ENCODE assay signal across 15 cellular contexts in the genomic region with DNA sequence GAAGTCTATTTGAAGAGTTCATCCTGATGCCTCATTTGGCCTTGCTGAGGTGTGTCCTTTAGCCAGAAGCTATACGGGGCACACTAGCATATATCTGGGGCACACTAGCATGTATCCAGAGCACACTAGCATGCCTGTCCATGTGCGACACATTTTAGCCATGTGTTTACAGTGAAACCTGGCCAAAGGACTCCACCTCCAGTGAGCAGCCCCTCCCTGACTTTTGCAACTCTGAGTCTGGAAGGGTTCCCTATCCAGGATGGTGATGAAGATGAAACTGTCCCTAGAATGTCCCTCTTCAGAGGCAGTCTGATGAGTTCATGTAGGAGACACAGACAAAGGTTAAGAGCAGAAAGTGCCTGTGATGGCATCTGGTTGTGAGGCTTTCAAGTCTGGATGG.
DNase-seq lines count a peak whose midpoint lies in the region; TF ChIP-seq lines count a peak whose summit lies in the region.
"Had no signal": no experiment of that assay in that cellular context is flagged by ENCODE, and none has a peak within 500 bp of the region (broad histone marks: within the 10 kb centered on the region; RNA-seq: fewer than 3 reads in every experiment).

No MANE protein-coding gene starts in this region.

- no peak for DNase-seq in hepatocyte (ENCODE audit: low spot score)
- DNase-seq in osteocyte (ENCODE audit: extremely low spot score, unreplicated experiment): peak; percentile 54
- no peak for DNase-seq in type B pancreatic cell (ENCODE audit: extremely low spot score, unreplicated experiment)
- DNase-seq in SKM-1 (lab: John Stamatoyannopoulos, UW; ENCODE audit: unreplicated experiment): no peak
- no peak for DNase-seq in GM03348 (ENCODE audit: low spot score)
- no peak for DNase-seq in H7
- DNase-seq: ACHN; Calu3; CD4-positive, CD25-positive, alpha-beta regulatory T cell; DMS 273 treated with DMSO at 0.1 percent for 48 hours; DMS79; HCEC 1CT; HFFc6 had no signal

- H4K20me1 ChIP-seq in hepatocyte (ENCODE audit: insufficient read depth, poor library complexity, severe bottlenecking): no peaks in the 10 kb centered on the region
- H4K20me1 ChIP-seq: BLaER1 treated with 17β-estradiol and CSF1 and Interleukin-3, amounts not matched to agents 10 nM and 100 nM had no signal

- intact Hi-C loops in dendritic cell treated with granulocyte-macrophage colony-stimulating factor and Interleukin-4, amounts not matched to agents 40 ng/mL and 50 ng/mL, for 4 days (cut with micrococcal nuclease): no loop called here

- peak overlapping the region; percentile 20 for H3K27ac Mint-ChIP-seq in dendritic cell treated with granulocyte-macrophage colony-stimulating factor and Interleukin-4, amounts not matched to agents 40 ng/mL and 50 ng/mL, for 4 days
- H3K27ac Mint-ChIP-seq in osteocyte (ENCODE audit: unreplicated experiment): no peak overlapping the region
- peak overlapping the region; percentile 41 for H3K27ac Mint-ChIP-seq in type B pancreatic cell
- H3K27ac Mint-ChIP-seq: CD4-positive, CD25-positive, alpha-beta regulatory T cell; HFFc6 had no signal

- H3K27ac ChIP-seq in hepatocyte: peak overlapping the region; percentile 88

- no peaks in the 10 kb centered on the region for H3K36me3 Mint-ChIP-seq in dendritic cell treated with granulocyte-macrophage colony-stimulating factor and Interleukin-4, amounts not matched to agents 40 ng/mL and 50 ng/mL, for 4 days (ENCODE audit: low read depth)
- H3K36me3 Mint-ChIP-seq in osteocyte (ENCODE audit: unreplicated experiment) (no peaks in the 10 kb centered on the region), type B pancreatic cell (peaks cover 6% of the 10 kb centered on the region)
- H3K36me3 Mint-ChIP-seq: CD4-positive, CD25-positive, alpha-beta regulatory T cell had no signal

- H3K27me3 ChIP-seq in hepatocyte (no peaks in the 10 kb centered on the region), H7 (ENCODE audit: control insufficient read depth, insufficient read depth, low read length) (no peaks in the 10 kb centered on the region)
- H3K27me3 ChIP-seq: BLaER1 treated with 17β-estradiol and CSF1 and Interleukin-3, amounts not matched to agents 10 nM and 100 nM had no signal

- no peaks in the 10 kb centered on the region for H3K9me2 ChIP-seq in hepatocyte (replicated peaks; ENCODE audit: insufficient read depth)

- H3K4me1 Mint-ChIP-seq in dendritic cell treated with granulocyte-macrophage colony-stimulating factor and Interleukin-4, amounts not matched to agents 40 ng/mL and 50 ng/mL, for 4 days (ENCODE audit: low read depth): peaks cover 6% of the 10 kb centered on the region
- H3K4me1 Mint-ChIP-seq in osteocyte (ENCODE audit: unreplicated experiment): no peaks in the 10 kb centered on the region
- H3K4me1 Mint-ChIP-seq in type B pancreatic cell (ENCODE audit: unreplicated experiment): no peaks in the 10 kb centered on the region
- H3K4me1 Mint-ChIP-seq: CD4-positive, CD25-positive, alpha-beta regulatory T cell had no signal

- H3K4me1 ChIP-seq in hepatocyte (ENCODE audit: insufficient read depth): peaks cover 9% of the 10 kb centered on the region

- H3K4me3 Mint-ChIP-seq in dendritic cell treated with granulocyte-macrophage colony-stimulating factor and Interleukin-4, amounts not matched to agents 40 ng/mL and 50 ng/mL, for 4 days: no peak overlapping the region
- H3K4me3 Mint-ChIP-seq in osteocyte (ENCODE audit: unreplicated experiment) (no peak overlapping the region), type B pancreatic cell (no peak overlapping the region)
- H3K4me3 Mint-ChIP-seq: CD4-positive, CD25-positive, alpha-beta regulatory T cell; HFFc6 had no signal

- no peaks in the 10 kb centered on the region for H3K79me2 ChIP-seq in hepatocyte

- 81% methylated on average over 2 of the region's 2 CpGs for WGBS in hepatocyte (ENCODE audit: low lambda C conversion rate, missing lambda C conversion rate)

- no peaks in the 10 kb centered on the region for H3K36me3 ChIP-seq in hepatocyte (replicated peaks; ENCODE audit: insufficient read depth, low read depth)
- no peaks in the 10 kb centered on the region for H3K36me3 ChIP-seq in H7 (replicated peaks; ENCODE audit: control insufficient read depth, insufficient read depth, low read length)
- H3K36me3 ChIP-seq: BLaER1 treated with 17β-estradiol and CSF1 and Interleukin-3, amounts not matched to agents 10 nM and 100 nM had no signal

- peaks cover 9% of the 10 kb centered on the region for H3K9me3 Mint-ChIP-seq in dendritic cell treated with granulocyte-macrophage colony-stimulating factor and Interleukin-4, amounts not matched to agents 40 ng/mL and 50 ng/mL, for 4 days
- peaks cover 8% of the 10 kb centered on the region for H3K9me3 Mint-ChIP-seq in osteocyte (ENCODE audit: unreplicated experiment)
- H3K9me3 Mint-ChIP-seq in type B pancreatic cell: no peaks in the 10 kb centered on the region

- no peak overlapping the region for H3K4me2 ChIP-seq in hepatocyte

- no peak overlapping the region for H2AFZ ChIP-seq in hepatocyte

- no peaks in the 10 kb centered on the region for H3K27me3 Mint-ChIP-seq in dendritic cell treated with granulocyte-macrophage colony-stimulating factor and Interleukin-4, amounts not matched to agents 40 ng/mL and 50 ng/mL, for 4 days
- H3K27me3 Mint-ChIP-seq in osteocyte (ENCODE audit: unreplicated experiment) (peaks cover 9% of the 10 kb centered on the region), type B pancreatic cell (no peaks in the 10 kb centered on the region)

- H3K9me3 ChIP-seq in hepatocyte (ENCODE audit: low read depth): no peaks in the 10 kb centered on the region

- TF ChIP-seq CTCF in hepatocyte (IDR thresholded peaks at IDR 0.05; ENCODE audit: poor library complexity) (no peak), osteocyte (IDR thresholded peaks at IDR 0.05) (no peak), type B pancreatic cell (conservative IDR thresholded peaks at IDR 0.05) (no peak)

- H3K4me3 ChIP-seq in hepatocyte (no peak overlapping the region), H7 (ENCODE audit: insufficient read depth, low read depth, low read length) (no peak overlapping the region)
- H3K4me3 ChIP-seq: BLaER1 treated with 17β-estradiol and CSF1 and Interleukin-3, amounts not matched to agents 10 nM and 100 nM had no signal
